Comparison of ENCODE assay signal across 1 cellular context in the genomic region with DNA sequence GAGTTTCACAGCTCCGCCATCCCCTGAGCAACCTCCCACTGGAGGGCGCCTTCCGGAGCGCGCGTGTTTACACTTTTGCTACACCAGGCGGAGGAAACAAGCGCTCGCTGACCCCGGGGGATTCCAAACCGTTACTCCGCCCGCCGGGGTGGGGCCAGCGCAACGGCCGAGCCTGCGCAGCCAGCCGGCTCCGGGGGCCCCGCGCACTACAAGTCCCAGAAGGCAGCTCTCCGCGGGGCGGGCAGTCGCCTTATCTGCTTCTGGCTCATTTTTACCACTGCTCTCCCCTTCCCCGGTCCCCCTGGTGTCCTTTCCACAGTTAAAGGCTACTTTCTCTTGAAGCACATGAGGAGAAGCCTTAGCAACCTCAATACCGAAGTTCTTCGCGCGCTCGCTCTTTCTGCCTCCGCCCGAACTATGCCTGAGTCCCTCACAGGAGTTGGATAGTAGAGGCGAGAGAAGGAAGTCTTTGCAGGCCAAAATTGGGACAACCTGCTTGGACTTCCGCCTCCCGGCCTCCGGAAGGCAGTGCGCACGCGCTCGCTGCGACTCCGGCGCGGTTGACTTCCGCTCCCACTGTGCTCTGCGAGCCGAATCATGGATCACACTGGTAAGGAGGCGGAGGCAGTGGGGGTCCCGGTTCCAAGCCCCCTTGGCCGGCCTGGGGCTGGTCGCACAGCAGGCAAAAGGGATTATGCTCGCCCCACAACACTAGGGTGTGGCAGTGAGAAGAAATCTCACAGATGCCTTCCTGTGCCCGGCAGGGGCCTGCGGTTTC.
TF ChIP-seq lines count a peak whose summit lies in the region.

A gene with protein sequence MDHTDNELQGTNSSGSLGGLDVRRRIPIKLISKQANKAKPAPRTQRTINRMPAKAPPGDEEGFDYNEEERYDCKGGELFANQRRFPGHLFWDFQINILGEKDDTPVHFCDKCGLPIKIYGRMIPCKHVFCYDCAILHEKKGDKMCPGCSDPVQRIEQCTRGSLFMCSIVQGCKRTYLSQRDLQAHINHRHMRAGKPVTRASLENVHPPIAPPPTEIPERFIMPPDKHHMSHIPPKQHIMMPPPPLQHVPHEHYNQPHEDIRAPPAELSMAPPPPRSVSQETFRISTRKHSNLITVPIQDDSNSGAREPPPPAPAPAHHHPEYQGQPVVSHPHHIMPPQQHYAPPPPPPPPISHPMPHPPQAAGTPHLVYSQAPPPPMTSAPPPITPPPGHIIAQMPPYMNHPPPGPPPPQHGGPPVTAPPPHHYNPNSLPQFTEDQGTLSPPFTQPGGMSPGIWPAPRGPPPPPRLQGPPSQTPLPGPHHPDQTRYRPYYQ (plus strand): TSS at position 576 of the 778 bp plus-strand sequence. CDS start 22 bp downstream, at position 598.

TF ChIP-seq in HepG2, 621 proteins besides CTCF, POLR2A, EP300 and RAD21 (continued from another document and continues in another):
- TF ChIP-seq, protein P1, sequence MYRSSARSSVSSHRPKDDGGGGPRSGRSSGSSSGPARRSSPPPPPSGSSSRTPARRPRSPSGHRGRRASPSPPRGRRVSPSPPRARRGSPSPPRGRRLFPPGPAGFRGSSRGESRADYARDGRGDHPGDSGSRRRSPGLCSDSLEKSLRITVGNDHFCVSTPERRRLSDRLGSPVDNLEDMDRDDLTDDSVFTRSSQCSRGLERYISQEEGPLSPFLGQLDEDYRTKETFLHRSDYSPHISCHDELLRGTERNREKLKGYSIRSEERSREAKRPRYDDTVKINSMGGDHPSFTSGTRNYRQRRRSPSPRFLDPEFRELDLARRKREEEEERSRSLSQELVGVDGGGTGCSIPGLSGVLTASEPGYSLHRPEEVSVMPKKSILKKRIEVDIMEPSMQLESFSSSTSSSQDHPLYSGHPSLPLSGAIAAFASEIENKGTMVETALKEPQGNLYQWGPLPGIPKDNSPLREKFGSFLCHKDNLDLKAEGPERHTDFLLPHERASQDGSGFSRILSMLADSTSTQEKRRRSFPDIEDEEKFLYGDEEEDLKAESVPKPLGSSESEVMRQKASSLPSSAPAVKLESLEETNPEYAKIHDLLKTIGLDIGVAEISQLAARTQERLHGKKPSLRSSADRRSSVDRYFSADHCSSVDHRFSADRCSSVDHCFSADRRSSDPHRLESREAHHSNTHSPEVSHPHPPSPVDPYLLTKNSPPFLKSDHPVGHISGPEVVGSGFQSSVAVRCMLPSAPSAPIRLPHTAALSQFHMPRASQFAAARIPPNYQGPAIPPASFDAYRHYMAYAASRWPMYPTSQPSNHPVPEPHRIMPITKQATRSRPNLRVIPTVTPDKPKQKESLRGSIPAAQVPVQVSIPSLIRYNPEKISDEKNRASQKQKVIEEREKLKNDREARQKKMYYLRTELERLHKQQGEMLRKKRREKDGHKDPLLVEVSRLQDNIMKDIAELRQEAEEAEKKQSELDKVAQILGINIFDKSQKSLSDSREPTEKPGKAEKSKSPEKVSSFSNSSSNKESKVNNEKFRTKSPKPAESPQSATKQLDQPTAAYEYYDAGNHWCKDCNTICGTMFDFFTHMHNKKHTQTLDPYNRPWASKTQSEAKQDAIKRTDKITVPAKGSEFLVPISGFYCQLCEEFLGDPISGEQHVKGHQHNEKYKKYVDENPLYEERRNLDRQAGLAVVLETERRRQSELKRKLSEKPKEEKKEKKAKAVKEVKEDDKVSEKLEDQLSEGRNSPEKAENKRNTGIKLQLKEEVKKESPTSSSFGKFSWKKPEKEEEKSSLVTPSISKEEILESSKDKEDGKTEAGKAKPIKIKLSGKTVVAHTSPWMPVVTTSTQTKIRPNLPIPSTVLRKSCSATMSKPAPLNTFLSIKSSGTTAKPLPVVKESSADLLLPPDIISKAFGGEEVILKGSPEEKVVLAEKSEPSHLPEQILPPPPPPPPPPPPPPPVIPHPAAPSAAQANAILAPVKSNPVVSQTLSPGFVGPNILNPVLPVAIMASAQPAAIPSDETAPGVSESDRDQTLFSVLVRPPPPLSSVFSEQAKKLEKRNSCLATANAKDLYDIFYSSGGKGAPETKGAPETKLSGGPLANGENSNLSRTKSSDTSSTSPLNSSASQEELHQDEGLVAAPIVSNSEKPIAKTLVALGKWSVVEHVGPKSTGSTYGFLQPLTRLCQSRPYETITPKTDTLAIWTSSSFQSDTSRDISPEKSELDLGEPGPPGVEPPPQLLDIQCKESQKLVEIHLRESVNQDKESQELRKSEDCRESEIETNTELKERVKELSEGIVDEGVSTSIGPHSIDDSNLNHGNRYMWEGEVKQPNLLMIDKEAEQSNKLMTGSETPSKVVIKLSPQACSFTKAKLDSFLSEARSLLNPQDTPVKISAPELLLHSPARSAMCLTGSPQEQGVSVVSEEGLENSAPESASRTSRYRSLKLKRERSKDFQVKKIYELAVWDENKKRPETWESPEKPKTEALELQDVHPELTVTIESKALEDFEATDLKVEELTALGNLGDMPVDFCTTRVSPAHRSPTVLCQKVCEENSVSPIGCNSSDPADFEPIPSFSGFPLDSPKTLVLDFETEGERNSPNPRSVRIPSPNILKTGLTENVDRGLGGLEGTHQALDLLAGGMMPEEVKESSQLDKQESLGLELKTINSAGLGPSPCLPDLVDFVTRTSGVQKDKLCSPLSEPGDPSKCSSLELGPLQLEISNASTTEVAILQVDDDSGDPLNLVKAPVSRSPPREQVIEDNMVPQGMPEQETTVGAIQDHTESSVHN (CRISPR knock-in tag; IDR thresholded peaks at IDR 0.05) = no peak
- TF ChIP-seq FOXO1 (CRISPR knock-in tag; IDR thresholded peaks at IDR 0.05) (peak; percentile 96), ZNF30 (CRISPR knock-in tag; IDR thresholded peaks at IDR 0.05) (no peak), ARNTL (CRISPR knock-in tag; IDR thresholded peaks at IDR 0.05) (no peak), DPF2 (CRISPR knock-in tag; IDR thresholded peaks at IDR 0.05; ENCODE audit: borderline replicate concordance, low read depth) (no peak; the same call in 1 of the 2 replicates), ISL2 (CRISPR knock-in tag; IDR thresholded peaks at IDR 0.05) (no peak), KAT8 (CRISPR knock-in tag; IDR thresholded peaks at IDR 0.05) (peak; percentile 97), ZBTB7B (CRISPR knock-in tag; IDR thresholded peaks at IDR 0.05) (peak; percentile 52; the same call in 1 of the 2 replicates), NR2C2 (CRISPR knock-in tag; IDR thresholded peaks at IDR 0.05; ENCODE audit: borderline replicate concordance) (no peak; the same call in 1 of the 2 replicates), SIX4 (CRISPR knock-in tag; IDR thresholded peaks at IDR 0.05) (no peak), NKX3-1 (CRISPR knock-in tag; IDR thresholded peaks at IDR 0.05) (no peak), PHF5A (CRISPR knock-in tag; IDR thresholded peaks at IDR 0.05; ENCODE audit: low read depth, unreplicated experiment) (no peak), ELF3 (CRISPR knock-in tag; IDR thresholded peaks at IDR 0.05) (peak; percentile 63), ZNF674 (CRISPR knock-in tag; IDR thresholded peaks at IDR 0.05; ENCODE audit: low read depth) (no peak), SOX13 (IDR thresholded peaks at IDR 0.05) (no peak), SOX13 (CRISPR knock-in tag; conservative IDR thresholded peaks at IDR 0.05 in 1 of 2, IDR thresholded peaks at IDR 0.05 in 1 of 2) (peak in 1 of 2 experiments; percentile 37; a peak in 1 of 4 replicates), FLYWCH1 (CRISPR knock-in tag; IDR thresholded peaks at IDR 0.05) (no peak; the same call in 1 of the 2 replicates), TOE1 (CRISPR knock-in tag; IDR thresholded peaks at IDR 0.05) (no peak), PLRG1 (conservative IDR thresholded peaks at IDR 0.05) (no peak), ZNF678 (CRISPR knock-in tag; IDR thresholded peaks at IDR 0.05) (no peak), ZNF468 (CRISPR knock-in tag; IDR thresholded peaks at IDR 0.05) (0 out of 2 replicates have a peak, but pooled peaks have one; percentile 12), TEAD2 (CRISPR knock-in tag; IDR thresholded peaks at IDR 0.05) (no peak), CENPX (CRISPR knock-in tag; IDR thresholded peaks at IDR 0.05) (no peak), ZNF501 (CRISPR knock-in tag; IDR thresholded peaks at IDR 0.05) (peak; percentile 98), ZNF549 (CRISPR knock-in tag; IDR thresholded peaks at IDR 0.05) (no peak), BORCS8-MEF2B (CRISPR knock-in tag; IDR thresholded peaks at IDR 0.05) (0 out of 2 replicates have a peak, but pooled peaks have one; percentile 7), SP4 (CRISPR knock-in tag; IDR thresholded peaks at IDR 0.05) (peak; percentile 72), ZSCAN25 (CRISPR knock-in tag; IDR thresholded peaks at IDR 0.05) (no peak), ZIK1 (CRISPR knock-in tag; IDR thresholded peaks at IDR 0.05; ENCODE audit: borderline replicate concordance, low read depth) (no peak; the same call in 1 of the 2 replicates), GZF1 (CRISPR knock-in tag; IDR thresholded peaks at IDR 0.05) (peak; percentile 73), MAF1 (CRISPR knock-in tag; IDR thresholded peaks at IDR 0.05; ENCODE audit: borderline replicate concordance) (no peak), ZFP36L2 (CRISPR knock-in tag; IDR thresholded peaks at IDR 0.05) (no peak), SNAPC2 (CRISPR knock-in tag; IDR thresholded peaks at IDR 0.05) (no peak), HOXA5 (CRISPR knock-in tag; IDR thresholded peaks at IDR 0.05) (peak; percentile 53)
- TF ChIP-seq, protein P2, sequence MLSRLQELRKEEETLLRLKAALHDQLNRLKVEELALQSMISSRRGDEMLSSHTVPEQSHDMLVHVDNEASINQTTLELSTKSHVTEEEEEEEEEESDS (CRISPR knock-in tag; IDR thresholded peaks at IDR 0.05; ENCODE audit: borderline replicate concordance) = no peak
- TF ChIP-seq, protein P3, sequence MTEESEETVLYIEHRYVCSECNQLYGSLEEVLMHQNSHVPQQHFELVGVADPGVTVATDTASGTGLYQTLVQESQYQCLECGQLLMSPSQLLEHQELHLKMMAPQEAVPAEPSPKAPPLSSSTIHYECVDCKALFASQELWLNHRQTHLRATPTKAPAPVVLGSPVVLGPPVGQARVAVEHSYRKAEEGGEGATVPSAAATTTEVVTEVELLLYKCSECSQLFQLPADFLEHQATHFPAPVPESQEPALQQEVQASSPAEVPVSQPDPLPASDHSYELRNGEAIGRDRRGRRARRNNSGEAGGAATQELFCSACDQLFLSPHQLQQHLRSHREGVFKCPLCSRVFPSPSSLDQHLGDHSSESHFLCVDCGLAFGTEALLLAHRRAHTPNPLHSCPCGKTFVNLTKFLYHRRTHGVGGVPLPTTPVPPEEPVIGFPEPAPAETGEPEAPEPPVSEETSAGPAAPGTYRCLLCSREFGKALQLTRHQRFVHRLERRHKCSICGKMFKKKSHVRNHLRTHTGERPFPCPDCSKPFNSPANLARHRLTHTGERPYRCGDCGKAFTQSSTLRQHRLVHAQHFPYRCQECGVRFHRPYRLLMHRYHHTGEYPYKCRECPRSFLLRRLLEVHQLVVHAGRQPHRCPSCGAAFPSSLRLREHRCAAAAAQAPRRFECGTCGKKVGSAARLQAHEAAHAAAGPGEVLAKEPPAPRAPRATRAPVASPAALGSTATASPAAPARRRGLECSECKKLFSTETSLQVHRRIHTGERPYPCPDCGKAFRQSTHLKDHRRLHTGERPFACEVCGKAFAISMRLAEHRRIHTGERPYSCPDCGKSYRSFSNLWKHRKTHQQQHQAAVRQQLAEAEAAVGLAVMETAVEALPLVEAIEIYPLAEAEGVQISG (CRISPR knock-in tag; IDR thresholded peaks at IDR 0.05) = peak; percentile 94
- TF ChIP-seq, protein P4, sequence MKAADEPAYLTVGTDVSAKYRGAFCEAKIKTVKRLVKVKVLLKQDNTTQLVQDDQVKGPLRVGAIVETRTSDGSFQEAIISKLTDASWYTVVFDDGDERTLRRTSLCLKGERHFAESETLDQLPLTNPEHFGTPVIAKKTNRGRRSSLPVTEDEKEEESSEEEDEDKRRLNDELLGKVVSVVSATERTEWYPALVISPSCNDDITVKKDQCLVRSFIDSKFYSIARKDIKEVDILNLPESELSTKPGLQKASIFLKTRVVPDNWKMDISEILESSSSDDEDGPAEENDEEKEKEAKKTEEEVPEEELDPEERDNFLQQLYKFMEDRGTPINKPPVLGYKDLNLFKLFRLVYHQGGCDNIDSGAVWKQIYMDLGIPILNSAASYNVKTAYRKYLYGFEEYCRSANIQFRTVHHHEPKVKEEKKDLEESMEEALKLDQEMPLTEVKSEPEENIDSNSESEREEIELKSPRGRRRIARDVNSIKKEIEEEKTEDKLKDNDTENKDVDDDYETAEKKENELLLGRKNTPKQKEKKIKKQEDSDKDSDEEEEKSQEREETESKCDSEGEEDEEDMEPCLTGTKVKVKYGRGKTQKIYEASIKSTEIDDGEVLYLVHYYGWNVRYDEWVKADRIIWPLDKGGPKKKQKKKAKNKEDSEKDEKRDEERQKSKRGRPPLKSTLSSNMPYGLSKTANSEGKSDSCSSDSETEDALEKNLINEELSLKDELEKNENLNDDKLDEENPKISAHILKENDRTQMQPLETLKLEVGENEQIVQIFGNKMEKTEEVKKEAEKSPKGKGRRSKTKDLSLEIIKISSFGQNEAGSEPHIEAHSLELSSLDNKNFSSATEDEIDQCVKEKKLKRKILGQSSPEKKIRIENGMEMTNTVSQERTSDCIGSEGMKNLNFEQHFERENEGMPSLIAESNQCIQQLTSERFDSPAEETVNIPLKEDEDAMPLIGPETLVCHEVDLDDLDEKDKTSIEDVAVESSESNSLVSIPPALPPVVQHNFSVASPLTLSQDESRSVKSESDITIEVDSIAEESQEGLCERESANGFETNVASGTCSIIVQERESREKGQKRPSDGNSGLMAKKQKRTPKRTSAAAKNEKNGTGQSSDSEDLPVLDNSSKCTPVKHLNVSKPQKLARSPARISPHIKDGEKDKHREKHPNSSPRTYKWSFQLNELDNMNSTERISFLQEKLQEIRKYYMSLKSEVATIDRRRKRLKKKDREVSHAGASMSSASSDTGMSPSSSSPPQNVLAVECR (CRISPR knock-in tag; IDR thresholded peaks at IDR 0.05; ENCODE audit: borderline replicate concordance) = peak; percentile 85
- TF ChIP-seq, protein P5, sequence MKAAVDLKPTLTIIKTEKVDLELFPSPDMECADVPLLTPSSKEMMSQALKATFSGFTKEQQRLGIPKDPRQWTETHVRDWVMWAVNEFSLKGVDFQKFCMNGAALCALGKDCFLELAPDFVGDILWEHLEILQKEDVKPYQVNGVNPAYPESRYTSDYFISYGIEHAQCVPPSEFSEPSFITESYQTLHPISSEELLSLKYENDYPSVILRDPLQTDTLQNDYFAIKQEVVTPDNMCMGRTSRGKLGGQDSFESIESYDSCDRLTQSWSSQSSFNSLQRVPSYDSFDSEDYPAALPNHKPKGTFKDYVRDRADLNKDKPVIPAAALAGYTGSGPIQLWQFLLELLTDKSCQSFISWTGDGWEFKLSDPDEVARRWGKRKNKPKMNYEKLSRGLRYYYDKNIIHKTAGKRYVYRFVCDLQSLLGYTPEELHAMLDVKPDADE (CRISPR knock-in tag; IDR thresholded peaks at IDR 0.05) = no peak
- TF ChIP-seq, protein P6, sequence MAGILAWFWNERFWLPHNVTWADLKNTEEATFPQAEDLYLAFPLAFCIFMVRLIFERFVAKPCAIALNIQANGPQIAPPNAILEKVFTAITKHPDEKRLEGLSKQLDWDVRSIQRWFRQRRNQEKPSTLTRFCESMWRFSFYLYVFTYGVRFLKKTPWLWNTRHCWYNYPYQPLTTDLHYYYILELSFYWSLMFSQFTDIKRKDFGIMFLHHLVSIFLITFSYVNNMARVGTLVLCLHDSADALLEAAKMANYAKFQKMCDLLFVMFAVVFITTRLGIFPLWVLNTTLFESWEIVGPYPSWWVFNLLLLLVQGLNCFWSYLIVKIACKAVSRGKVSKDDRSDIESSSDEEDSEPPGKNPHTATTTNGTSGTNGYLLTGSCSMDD (CRISPR knock-in tag; IDR thresholded peaks at IDR 0.05) = no peak
- TF ChIP-seq, protein P7, sequence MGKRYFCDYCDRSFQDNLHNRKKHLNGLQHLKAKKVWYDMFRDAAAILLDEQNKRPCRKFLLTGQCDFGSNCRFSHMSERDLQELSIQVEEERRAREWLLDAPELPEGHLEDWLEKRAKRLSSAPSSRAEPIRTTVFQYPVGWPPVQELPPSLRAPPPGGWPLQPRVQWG (CRISPR knock-in tag; IDR thresholded peaks at IDR 0.05; ENCODE audit: borderline replicate concordance, low read depth) = no peak
